9 cellular contexts compared by ENCODE assay signal in genomic region chr11:129785383-129786111, GRCh38. TPM values are rescaled to one million over a fixed set of nuclear protein-coding genes. Genes with fewer than 3 reads are reported as not detected.
DNase-seq lines count a peak whose midpoint lies in the region; ATAC-seq and TF ChIP-seq lines count a peak whose summit lies in the region.
"Had no signal": no experiment of that assay in that cellular context is flagged by ENCODE, and none has a peak within 500 bp of the region (broad histone marks: within the 10 kb centered on the region; RNA-seq: fewer than 3 reads in every experiment).

No MANE protein-coding gene starts in this region.

- no peak overlapping the region for H3K4ac ChIP-seq in mesenchymal stem cell (ENCODE audit: low read depth in 1 of 2, low read length in 2 of 2)

- H3K4me3 Mint-ChIP-seq in CD4-positive, alpha-beta memory T cell: no peak overlapping the region

- peak; percentile 42; the same call in 1 of the 2 replicates for TF ChIP-seq CTCF in RWPE1 (conservative IDR thresholded peaks at IDR 0.05; ENCODE audit: low read depth)
- TF ChIP-seq CTCF in gastrocnemius medialis (IDR thresholded peaks at IDR 0.05 in 4 of 5, conservative IDR thresholded peaks at IDR 0.05 in 1 of 5): no peak

- intact Hi-C loops in CD4-positive, alpha-beta memory T cell (cut with micrococcal nuclease): loop anchor here (1.0 to 5.0 kb wide), 4 partner anchors 67 to 347 kb away; partner anchors contain the start of gene NFRKB
- intact Hi-C loops in left colon (cut with DNase I, micrococcal nuclease) (no loop called here), gastrocnemius medialis (cut with DNase I; ENCODE audit: low total_unique reads) (no loop called here)

- no peak overlapping the region for H2BK15ac ChIP-seq in mesenchymal stem cell (ENCODE audit: low read depth, poor library complexity, severe bottlenecking)

- no peak overlapping the region for H3K4me2 ChIP-seq in mesenchymal stem cell (ENCODE audit: low read length, poor library complexity, severe bottlenecking)

- no peak overlapping the region for H2BK5ac ChIP-seq in mesenchymal stem cell (ENCODE audit: low read depth, low read length, poor library complexity, severe bottlenecking)

- no peak overlapping the region for H2AFZ ChIP-seq in mesenchymal stem cell (ENCODE audit: low read depth, low read length)

- H3K27me3 ChIP-seq in CD4-positive, alpha-beta memory T cell (ENCODE audit: insufficient read depth, low read length): no peaks in the 10 kb centered on the region
- H3K27me3 ChIP-seq in mesenchymal stem cell (ENCODE audit: control insufficient read depth in 1 of 2, insufficient read depth in 1 of 2, low read length in 2 of 2): peaks cover 4 to 12% of the 10 kb centered on the region in 2 experiments
- no peaks in the 10 kb centered on the region for H3K27me3 ChIP-seq in gastrocnemius medialis

- no peak for TF ChIP-seq POLR2A in gastrocnemius medialis (IDR thresholded peaks at IDR 0.05)

- H4K8ac ChIP-seq in mesenchymal stem cell (ENCODE audit: low read length): no peak overlapping the region

- peaks cover 7 to 10% (median 9%) of the 10 kb centered on the region in 4 donors for H3K4me1 Mint-ChIP-seq in CD4-positive, alpha-beta memory T cell

- H3K36me3 ChIP-seq in CD4-positive, alpha-beta memory T cell (ENCODE audit: insufficient read depth, low read length): no peaks in the 10 kb centered on the region
- H3K36me3 ChIP-seq in mesenchymal stem cell (ENCODE audit: control insufficient read depth in 1 of 2, insufficient read depth in 2 of 2, low read depth in 1 of 2, low read length in 2 of 2) (no peaks in the 10 kb centered on the region), gastrocnemius medialis (no peaks in the 10 kb centered on the region)

- no peaks in the 10 kb centered on the region for H3K27me3 Mint-ChIP-seq in CD4-positive, alpha-beta memory T cell

- H3K4me1 ChIP-seq in CD4-positive, alpha-beta memory T cell (ENCODE audit: insufficient read depth, low read length): peaks cover 10% of the 10 kb centered on the region
- H3K4me1 ChIP-seq in mesenchymal stem cell (ENCODE audit: control insufficient read depth, insufficient read depth, low read depth, low read length) (no peaks in the 10 kb centered on the region), gastrocnemius medialis (no peaks in the 10 kb centered on the region)

- no peak overlapping the region for H3K14ac ChIP-seq in mesenchymal stem cell (ENCODE audit: low read length in 2 of 2)

- peak in 4 of 5 donors; percentile 12 to 33 (median 25) for DNase-seq in CD4-positive, alpha-beta memory T cell
- DNase-seq in HT-29 (ENCODE audit: low spot score): peak; percentile 79
- peak; percentile 49 for DNase-seq in RWPE1 (ENCODE audit: low spot score)
- DNase-seq in left colon: no peak
- no peak for DNase-seq in mesenchymal stem cell
- no peak for DNase-seq in gastrocnemius medialis
- no peak for DNase-seq in islet precursor cell
- no peak for DNase-seq in COLO668 (lab: John Stamatoyannopoulos, UW; ENCODE audit: unreplicated experiment)
- DNase-seq: glutamatergic neuron had no signal

- no peak overlapping the region for H2BK12ac ChIP-seq in mesenchymal stem cell (ENCODE audit: low read length in 2 of 2)

- no peak overlapping the region for H3K9ac ChIP-seq in mesenchymal stem cell (ENCODE audit: low read length)

- H2BK120ac ChIP-seq in mesenchymal stem cell (ENCODE audit: low read depth, low read length): no peak overlapping the region

- H3K23ac ChIP-seq in mesenchymal stem cell (ENCODE audit: low read length in 2 of 2): no peak overlapping the region

- H3K9me3 ChIP-seq in CD4-positive, alpha-beta memory T cell (ENCODE audit: control insufficient read depth in 1 of 2, low read length in 2 of 2): no peaks in the 10 kb centered on the region
- H3K9me3 ChIP-seq in mesenchymal stem cell (ENCODE audit: control insufficient read depth, low read length) (no peaks in the 10 kb centered on the region), gastrocnemius medialis (no peaks in the 10 kb centered on the region)

- CTCF ChIA-PET in CD4-positive, alpha-beta memory T cell (lab: Charles Lee; ENCODE audit: partially characterized antibody): interaction anchor here (0.6 to 5.9 kb wide), 36 partner anchors 9 to 360 kb away, joined by 3 to 64 read pairs (median 4); partner anchors contain the start of gene NFRKB
- CTCF ChIA-PET in RWPE1 (lab: Yijun Ruan, JAX): interaction anchor here (0.6 to 1.1 kb wide), 5 partner anchors 66 to 427 kb away, joined by 3 to 5 read pairs (median 4); no protein-coding TSS in a partner anchor

- no peak overlapping the region for H3K27ac ChIP-seq in CD4-positive, alpha-beta memory T cell (ENCODE audit: low read depth, low read length)
- H3K27ac ChIP-seq in RWPE1 (no peak overlapping the region), mesenchymal stem cell (ENCODE audit: low read length, poor library complexity, severe bottlenecking) (no peak overlapping the region), gastrocnemius medialis (no peak overlapping the region)

- POLR2A ChIA-PET in CD4-positive, alpha-beta memory T cell (lab: Charles Lee; ENCODE audit: partially characterized antibody): interaction anchor here (1.0 to 2.2 kb wide), 5 partner anchors 18 to 126 kb away, joined by 3 to 9 read pairs (median 4); no protein-coding TSS in a partner anchor
- POLR2A ChIA-PET in RWPE1 (lab: Yijun Ruan, JAX; ENCODE audit: low non-redundant PET): no interaction called here

- in situ Hi-C loops in gastrocnemius medialis (cut with MboI; ENCODE audit: low sequenced_read_pairs in 4 of 4): no loop called here

- H4K91ac ChIP-seq in mesenchymal stem cell (ENCODE audit: low read length): no peak overlapping the region

- 77% methylated on average over 2 of the region's 3 CpGs for WGBS in mesenchymal stem cell

- no peaks in the 10 kb centered on the region for H3K36me3 Mint-ChIP-seq in CD4-positive, alpha-beta memory T cell

- peak overlapping the region in 3 of 7 donors; percentile 8 to 51 (median 47) for H3K27ac Mint-ChIP-seq in CD4-positive, alpha-beta memory T cell

- ATAC-seq in left colon (peak; percentile 58), gastrocnemius medialis (no peak)

- no peak overlapping the region for H3K18ac ChIP-seq in mesenchymal stem cell (ENCODE audit: low read depth in 1 of 2, low read length in 2 of 2)

- no peaks in the 10 kb centered on the region for H3K9me3 Mint-ChIP-seq in CD4-positive, alpha-beta memory T cell

- H3K79me1 ChIP-seq in mesenchymal stem cell (replicated peaks; ENCODE audit: low read length, poor library complexity, severe bottlenecking): no peaks in the 10 kb centered on the region

- no peak overlapping the region for H3K4me3 ChIP-seq in CD4-positive, alpha-beta memory T cell (ENCODE audit: low read length in 2 of 2)
- H3K4me3 ChIP-seq in mesenchymal stem cell (ENCODE audit: insufficient read depth in 1 of 2, low read depth in 1 of 2, low read length in 2 of 2): no peak overlapping the region
- no peak overlapping the region for H3K4me3 ChIP-seq in gastrocnemius medialis

- H2AK5ac ChIP-seq in mesenchymal stem cell (ENCODE audit: low read length, severe bottlenecking): no peak overlapping the region

RNA-seq across cellular contexts. Expression of gene TMEM45B, which starts 30.1 kb away (rescaled TPM):
- total RNA-seq in CD4-positive, alpha-beta memory T cell: 10 to 100 TPM; 30.8 to 34.4 TPM
- 10 to 100 TPM; 14.0 to 21.2 TPM for polyA plus RNA-seq in CD4-positive, alpha-beta memory T cell
- total RNA-seq in HT-29 (2014; rRNA removed; shearing (Covaris generic)): 35.7 and 52.9 TPM in 2 replicates
- total RNA-seq in left colon: 100 to 1,000 TPM; 309 to 343 TPM
- polyA plus RNA-seq in mesenchymal stem cell (2013, experiment 1 of 2): not detected
- not detected for polyA plus RNA-seq in mesenchymal stem cell (2013, experiment 2 of 2)
- 1 to 10 TPM in 1 of 4 donors, not detected in 3; 1.0 TPM for total RNA-seq in gastrocnemius medialis

Comparison
In these comparisons a context has a peak if more than half of its experiments do, and no peak if none do; other contexts are left out.
1. DNase-seq: peak in CD4-positive, alpha-beta memory T cell (4 of 5), HT-29 (single experiment) and RWPE1 (single experiment); none in left colon (0 of 2), mesenchymal stem cell (single experiment), gastrocnemius medialis (0 of 2), islet precursor cell (single experiment) and COLO668 (single experiment).
2. RNA of gene TMEM45B, which starts 30.1 kb away (total RNA-seq): 309 to 343 TPM in left colon, 35.7 to 52.9 TPM in HT-29 and 30.8 to 34.4 TPM in CD4-positive, alpha-beta memory T cell; 1.0 TPM in gastrocnemius medialis; every median in the first group is over 10 times any median in the second.